10 cellular contexts compared by ENCODE assay signal in the genomic region with DNA sequence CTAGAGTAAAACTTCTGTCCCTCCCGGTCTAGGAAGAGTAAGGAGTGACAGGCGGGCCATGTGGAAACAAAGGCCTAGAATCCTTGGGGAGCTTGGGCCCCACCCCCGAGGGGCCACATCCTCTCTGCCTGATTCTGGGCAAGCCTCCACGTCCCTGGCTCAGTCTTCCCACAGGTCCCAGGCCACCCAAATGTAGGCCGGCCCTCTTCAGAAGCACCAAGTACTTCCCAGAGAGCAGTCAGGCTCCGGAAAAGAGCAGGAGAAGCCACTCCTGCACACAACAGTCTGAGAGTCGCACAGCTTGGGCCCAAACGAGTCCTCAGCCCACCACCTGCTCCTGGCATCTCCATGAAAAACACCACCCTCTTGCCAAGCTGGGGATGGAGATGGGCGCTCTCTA. TPM values are rescaled to one million over a fixed set of nuclear protein-coding genes. Genes with fewer than 3 reads are reported as not detected.
A peak's percentile ranks its signal among the peaks of the same experiment; 100 is the strongest.
DNase-seq lines count a peak whose midpoint lies in the region; ATAC-seq and TF ChIP-seq lines count a peak whose summit lies in the region.
"Had no signal": no experiment of that assay in that cellular context is flagged by ENCODE, and none has a peak within 500 bp of the region (broad histone marks: within the 10 kb centered on the region; RNA-seq: fewer than 3 reads in every experiment).

No MANE protein-coding gene starts in this region.

- no peak overlapping the region for H3K4me3 ChIP-seq in SJSA1
- H3K4me3 ChIP-seq in gastroesophageal sphincter: peak overlapping the region in 1 of 2 donors; percentile 28
- H3K4me3 ChIP-seq in sigmoid colon: no peak overlapping the region

- peak; percentile 75 for DNase-seq in DMS 273 (lab: John Stamatoyannopoulos, UW; ENCODE audit: unreplicated experiment)
- DNase-seq in SJSA1 (ENCODE audit: low read depth in 1 of 2, low spot score in 2 of 2): peak in 1 of 2 experiments; percentile 64
- peak; percentile 73 for DNase-seq in sigmoid colon
- no peak for DNase-seq in LoVo (ENCODE audit: low spot score)
- DNase-seq in amygdala (lab: John Stamatoyannopoulos, UW): no peak
- DNase-seq in stimulated activated naive CD4-positive, alpha-beta T cell (lab: John Stamatoyannopoulos, UW): no peak
- DNase-seq: GDM1, NCI-H2171 treated with DMSO at 0.1 percent for 48 hours had no signal

- no peak for ATAC-seq in gastroesophageal sphincter
- no peak for ATAC-seq in HG03565 (IDR thresholded peaks at IDR 0.05; ENCODE audit: unreplicated experiment)

- H3K4me1 ChIP-seq in SJSA1 (replicated peaks) (peaks cover 57% of the 10 kb centered on the region), gastroesophageal sphincter (peaks cover 6 to 100% (median 55%) of the 10 kb centered on the region in 3 donors), sigmoid colon (peaks cover 0 to 88% (median 78%) of the 10 kb centered on the region in 4 donors)

- H3K27me3 ChIP-seq in SJSA1 (replicated peaks) (no peaks in the 10 kb centered on the region), gastroesophageal sphincter (no peaks in the 10 kb centered on the region), sigmoid colon (no peaks in the 10 kb centered on the region)

- 20% methylated on average over 1 to 3 of the region's 9 CpGs for WGBS in gastroesophageal sphincter (ENCODE audit: low coverage in 1 of 2), 2 donors
- 62 to 73% methylated on average over 9 of the region's 9 CpGs for WGBS in sigmoid colon, 2 donors

- H3K36me3 ChIP-seq in SJSA1 (peaks cover 60% of the 10 kb centered on the region), gastroesophageal sphincter (peaks cover 0 to 23% of the 10 kb centered on the region in 2 donors), sigmoid colon (peaks cover 0 to 21% (median 17%) of the 10 kb centered on the region in 4 donors)

- H3K27ac ChIP-seq in SJSA1 (peak overlapping the region; percentile 35), gastroesophageal sphincter (peak overlapping the region; percentile 84 to 98 (median 97)), sigmoid colon (peak overlapping the region; percentile 94 to 97 (median 97))

- TF ChIP-seq EP300 in gastroesophageal sphincter (IDR thresholded peaks at IDR 0.05): no peak
- TF ChIP-seq EP300 in sigmoid colon (IDR thresholded peaks at IDR 0.05): no peak

- TF ChIP-seq POLR2A in gastroesophageal sphincter (IDR thresholded peaks at IDR 0.05) (no peak), sigmoid colon (IDR thresholded peaks at IDR 0.05) (no peak)

- TF ChIP-seq CTCF in gastroesophageal sphincter (IDR thresholded peaks at IDR 0.05) (no peak), sigmoid colon (IDR thresholded peaks at IDR 0.05) (no peak)

- H3K9me3 ChIP-seq in SJSA1 (replicated peaks) (no peaks in the 10 kb centered on the region), gastroesophageal sphincter (no peaks in the 10 kb centered on the region), sigmoid colon (no peaks in the 10 kb centered on the region)

- intact Hi-C loops in sigmoid colon (cut with DNase I): no loop called here

RNA-seq across cellular contexts. Expression of gene EHD1, which starts 15.5 kb away (rescaled TPM):
- 75.2 and 85.7 TPM in 2 replicates for total RNA-seq in SJSA1 (2014; rRNA removed; shearing (Covaris generic))
- total RNA-seq in gastroesophageal sphincter: 100 to 1,000 TPM in 2 of 4 donors, 10 to 100 TPM in 2; 92.1 to 188 (median 101) TPM
- 10 to 100 TPM; 38.5 to 73.1 (median 44.1) TPM for total RNA-seq in sigmoid colon
- polyA plus RNA-seq in sigmoid colon: 10 to 100 TPM; 27.0 to 54.0 (median 29.4) TPM

RNA-seq across cellular contexts. Expression of gene CDC42BPG, which starts 18.5 kb away (rescaled TPM):
- total RNA-seq in SJSA1 (2014; rRNA removed; shearing (Covaris generic)): 0.03 TPM in 1 of 2 replicates, not detected in the other
- under 1 TPM; 0.08 to 0.94 (median 0.22) TPM for total RNA-seq in gastroesophageal sphincter
- total RNA-seq in sigmoid colon: under 1 TPM in 3 of 4 donors, not detected in 1; 0.16 to 0.83 (median 0.36) TPM
- 10 to 100 TPM; 19.8 to 39.8 (median 20.8) TPM for polyA plus RNA-seq in sigmoid colon

RNA-seq across cellular contexts. Expression of gene MEN1, which starts 52.6 kb away (rescaled TPM):
- total RNA-seq in SJSA1 (2014; rRNA removed; shearing (Covaris generic)): 13.8 and 22.0 TPM in 2 replicates
- total RNA-seq in gastroesophageal sphincter: 10 to 100 TPM in 2 of 4 donors, 1 to 10 TPM in 2; 7.1 to 20.9 (median 11.6) TPM
- 10 to 100 TPM in 1 of 4 donors, 1 to 10 TPM in 3; 6.8 to 12.7 (median 8.8) TPM for total RNA-seq in sigmoid colon
- polyA plus RNA-seq in sigmoid colon: 10 to 100 TPM in 2 of 3 donors, 1 to 10 TPM in 1; 9.0 to 26.1 (median 10.9) TPM

RNA-seq across cellular contexts. Expression of gene ATG2A, which starts 54.1 kb away (rescaled TPM):
- 22.5 and 23.2 TPM in 2 replicates for total RNA-seq in SJSA1 (2014; rRNA removed; shearing (Covaris generic))
- total RNA-seq in gastroesophageal sphincter: 10 to 100 TPM; 18.8 to 27.2 (median 26.3) TPM
- total RNA-seq in sigmoid colon: 10 to 100 TPM; 12.1 to 22.7 (median 14.4) TPM
- 10 to 100 TPM; 13.2 to 27.6 (median 19.4) TPM for polyA plus RNA-seq in sigmoid colon

RNA-seq across cellular contexts. Expression of gene MAP4K2, which starts 59.9 kb away (rescaled TPM):
- 19.2 and 22.9 TPM in 2 replicates for total RNA-seq in SJSA1 (2014; rRNA removed; shearing (Covaris generic))
- 10 to 100 TPM; 17.6 to 24.0 (median 19.6) TPM for total RNA-seq in gastroesophageal sphincter
- 10 to 100 TPM; 11.5 to 23.5 (median 16.6) TPM for total RNA-seq in sigmoid colon
- 10 to 100 TPM in 2 of 3 donors, 1 to 10 TPM in 1; 9.0 to 19.8 (median 11.1) TPM for polyA plus RNA-seq in sigmoid colon

Comparison
In these comparisons a context has a peak if more than half of its experiments do, and no peak if none do; other contexts are left out.
1. DNase-seq: peak in DMS 273 (single experiment) and sigmoid colon (single experiment); none in LoVo (single experiment), amygdala (0 of 56) and stimulated activated naive CD4-positive, alpha-beta T cell (0 of 6).
2. H3K27ac ChIP-seq: peak in every context shown above with its lines; median percentile 97 in gastroesophageal sphincter; 97 in sigmoid colon; 35 in SJSA1.